38 cellular contexts compared by ENCODE assay signal in the genomic region with DNA sequence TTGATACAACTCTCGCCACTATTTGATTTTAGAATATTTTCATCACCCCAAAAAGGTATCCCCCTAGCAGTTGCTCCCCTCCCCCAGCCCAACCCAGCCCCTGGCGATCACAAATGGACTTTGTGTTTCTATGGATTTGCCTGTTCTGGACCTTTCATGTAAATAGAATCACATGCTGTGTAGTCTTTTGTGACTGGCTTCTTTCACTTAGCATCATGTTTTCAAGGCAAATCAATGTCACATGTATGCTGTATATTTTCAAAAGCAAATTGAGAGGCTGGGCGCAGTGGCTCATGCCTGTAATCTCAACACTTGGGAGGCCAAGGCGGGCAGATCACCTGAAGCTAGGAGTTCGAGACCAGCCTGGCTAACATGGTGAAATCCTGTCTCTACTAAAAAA. TPM values are rescaled to one million over a fixed set of nuclear protein-coding genes. Genes with fewer than 3 reads are reported as not detected.
"Had no signal": no experiment of that assay in that cellular context is flagged by ENCODE, and none has a peak within 500 bp of the region (broad histone marks: within the 10 kb centered on the region; RNA-seq: fewer than 3 reads in every experiment).

No MANE protein-coding gene starts in this region.

- H3K27ac ChIP-seq: brain microvascular endothelial cell, breast epithelium, VCaP had no signal

- H3K4me1 ChIP-seq: breast epithelium had no signal

- H3K4me3 ChIP-seq: adrenal gland, body of pancreas, breast epithelium had no signal

- DNase-seq: activated B cell treated with CpG ODN at 0.5 μM for 24 hours; activated CD4-positive, alpha-beta memory T cell treated with anti-CD3 and anti-CD28 coated beads for 36 hours; activated CD4-positive, alpha-beta T cell treated with anti-CD3 and anti-CD28 coated beads for 4 hours; activated CD4-positive, alpha-beta T cell treated with anti-CD3 and anti-CD28 coated beads, Interleukin-2, amount 10 ng/mL, durations not matched to agents 24 days and 14 days; activated CD4-positive, alpha-beta T cell treated with anti-CD3 and anti-CD28 coated beads, Interleukin-2, amount 50 U/mL, for 1 hour; activated CD4-positive, alpha-beta T cell treated with anti-CD3 and anti-CD28 coated beads, Interleukin-2, amount 50 U/mL, for 4 hours; activated CD4-positive, CD25-positive, alpha-beta regulatory T cell treated with anti-CD3 and anti-CD28 coated beads, Interleukin-2, amount 50 U/mL, for 72 hours; activated CD8-positive, alpha-beta memory T cell treated with anti-CD3 and anti-CD28 coated beads, Interleukin-2, amount 50 U/mL, for 4 hours; activated CD8-positive, alpha-beta T cell treated with anti-CD3 and anti-CD28 coated beads for 36 hours; activated effector memory CD4-positive, alpha-beta T cell treated with anti-CD3 and anti-CD28 coated beads, Interleukin-2, amount 50 U/mL, for 16 hours; activated gamma-delta T cell treated with Interleukin-2 at 50 U/mL for 16 hours; activated naive CD4-positive, alpha-beta T cell; activated naive CD4-positive, alpha-beta T cell treated with anti-CD3 and anti-CD28 coated beads for 36 hours; activated naive CD4-positive, alpha-beta T cell treated with anti-CD3 and anti-CD28 coated beads, Interleukin-2, amount 50 U/mL, for 16 hours; activated naive CD8-positive, alpha-beta T cell treated with anti-CD3 and anti-CD28 coated beads for 36 hours; activated T-cell treated with anti-CD3 and anti-CD28 coated beads for 4 hours; activated T-cell treated with anti-CD3 and anti-CD28 coated beads, Interleukin-2, amount 50 U/mL, for 1 hour; activated T-cell treated with anti-CD3 and anti-CD28 coated beads, Interleukin-2, amount 50 U/mL, for 4 hours; activated T-cell treated with anti-CD3 and anti-CD28 coated beads, Interleukin-2, amount 50 U/mL, for 72 hours; adrenal gland; amniotic stem cell; aorta; body of pancreas; brain microvascular endothelial cell; central memory CD4-positive, alpha-beta T cell; T-helper 2 cell; T-helper 9 cell had no signal

- H3K9me3 ChIP-seq: adrenal gland, body of pancreas, breast epithelium had no signal

- ATAC-seq: activated CD8-positive, alpha-beta T cell treated with anti-CD3 and anti-CD28 coated beads for 36 hours; activated naive CD4-positive, alpha-beta T cell treated with anti-CD3 and anti-CD28 coated beads, Interleukin-2, amount 50 U/mL, for 72 hours; activated T-cell treated with anti-CD3 and anti-CD28 coated beads, Interleukin-2, amount 50 U/mL, for 4 hours; activated T-cell treated with anti-CD3 and anti-CD28 coated beads, Interleukin-2, amount 50 U/mL, for 72 hours had no signal

- H3K27me3 ChIP-seq: adrenal gland, body of pancreas, brain microvascular endothelial cell, breast epithelium had no signal

- FAIRE-seq: astrocyte, colon, TTC549 had no signal

- H3K36me3 ChIP-seq: adrenal gland, brain microvascular endothelial cell, breast epithelium had no signal

RNA-seq across cellular contexts. Expression of a gene that starts 48.5 kb away (rescaled TPM):
- total RNA-seq: activated B cell treated with CpG ODN at 0.5 μM for 24 hours; activated CD4-positive, alpha-beta memory T cell treated with anti-CD3 and anti-CD28 coated beads for 36 hours; activated CD4-positive, alpha-beta T cell treated with anti-CD3 and anti-CD28 coated beads, Interleukin-2, amount 10 ng/mL, durations not matched to agents 24 days and 14 days; activated CD8-positive, alpha-beta memory T cell treated with anti-CD3 and anti-CD28 coated beads for 36 hours; activated CD8-positive, alpha-beta T cell treated with anti-CD3 and anti-CD28 coated beads for 36 hours; activated naive CD4-positive, alpha-beta T cell treated with anti-CD3 and anti-CD28 coated beads for 36 hours; activated naive CD4-positive, alpha-beta T cell treated with anti-CD3 and anti-CD28 coated beads, Interleukin-2, amount 50 U/mL, for 72 hours; activated naive CD8-positive, alpha-beta T cell treated with anti-CD3 and anti-CD28 coated beads for 36 hours; activated T-cell treated with anti-CD3 and anti-CD28 coated beads, Interleukin-2, amount 50 U/mL, for 4 hours; activated T-cell treated with anti-CD3 and anti-CD28 coated beads, Interleukin-2, amount 50 U/mL, for 72 hours; activated T-helper 1 cell treated with anti-CD3 and anti-CD28 coated beads, Interleukin-12 subunit alpha, Interleukin-12 subunit beta, Interleukin-2, Interleukin-4 antibody, amounts not matched to agents 30 ng/mL and 10 ng/mL and 1 ng/mL, durations not matched to agents 14 hours and 24 hours and 36 hours; activated T-helper 17 cell treated with anti-CD3 and anti-CD28 coated beads, Interleukin-2, amount 50 U/mL, for 72 hours; adrenal gland; aorta; astrocyte; breast epithelium; cardiac septum; cerebellum had no signal
- polyA plus RNA-seq: adrenal gland, aorta had no signal
